In genomic region chr12:113261847-113262470, GRCh38 we compare ENCODE assay signal across 1 cellular context.
TF ChIP-seq lines count a peak whose summit lies in the region.

No MANE protein-coding gene starts in this region.

TF ChIP-seq in GM23338, 12 proteins besides CTCF, POLR2A, EP300 and RAD21 (continued from another document):
- TF ChIP-seq REST (IDR thresholded peaks at IDR 0.05; ENCODE audit: unreplicated experiment): no peak
- TF ChIP-seq POLR2AphosphoS5 (IDR thresholded peaks at IDR 0.05; ENCODE audit: low read depth): no peak
- TF ChIP-seq STAT1 (IDR thresholded peaks at IDR 0.05; ENCODE audit: unreplicated experiment): no peak
- no peak for TF ChIP-seq JUNB (IDR thresholded peaks at IDR 0.05; ENCODE audit: unreplicated experiment)
- TF ChIP-seq EZH2 (IDR thresholded peaks at IDR 0.05; ENCODE audit: low read depth, unreplicated experiment): no peak
- no peak for TF ChIP-seq ZNF331 (CRISPR knock-in tag; IDR thresholded peaks at IDR 0.05; ENCODE audit: low read depth)
- no peak for TF ChIP-seq EZH2phosphoT487 (IDR thresholded peaks at IDR 0.05; ENCODE audit: unreplicated experiment)
- no peak for TF ChIP-seq NANOG (IDR thresholded peaks at IDR 0.05; ENCODE audit: borderline replicate concordance)
- TF ChIP-seq ETS1 (IDR thresholded peaks at IDR 0.05): no peak
